Comparison of ENCODE assay signal across 33 cellular contexts in the genomic region with DNA sequence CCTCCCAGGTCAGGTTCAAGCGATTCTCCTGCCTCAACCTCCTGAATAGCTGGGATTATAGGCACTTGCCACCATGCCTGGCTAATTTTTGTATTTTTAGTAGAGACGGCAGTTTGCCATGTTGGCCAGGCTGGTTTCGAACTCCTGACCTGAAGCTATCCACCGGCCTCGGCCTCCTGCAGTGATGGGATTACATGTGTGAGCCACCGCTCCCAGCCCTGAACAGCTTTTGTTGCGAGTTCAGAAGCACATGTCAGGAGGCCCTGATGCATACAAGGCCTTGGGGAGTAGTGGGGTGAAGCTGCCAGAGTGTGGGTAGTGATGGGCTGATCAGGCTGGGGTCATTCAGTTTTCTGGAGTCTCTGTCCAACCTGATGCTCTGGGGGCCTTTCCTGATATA.
DNase-seq lines count a peak whose midpoint lies in the region; ATAC-seq, FAIRE-seq and TF ChIP-seq lines count a peak whose summit lies in the region.
"Had no signal": no experiment of that assay in that cellular context is flagged by ENCODE, and none has a peak within 500 bp of the region (broad histone marks: within the 10 kb centered on the region; RNA-seq: fewer than 3 reads in every experiment).

No MANE protein-coding gene starts in this region.

- no peak overlapping the region for H2AK5ac ChIP-seq in neuronal stem cell (ENCODE audit: low read depth, low read length)

- H4K91ac ChIP-seq in neuronal stem cell (ENCODE audit: low read depth, low read length, poor library complexity): no peak overlapping the region

- WGBS in neuronal stem cell (ENCODE audit: extremely low coverage in 2 of 2, insufficient read length in 2 of 2, insufficient replicate concordance in 1 of 2), 2 donors: no CpG with 5 or more reads among the region's 7 CpGs

- H3K36me3 ChIP-seq in kidney (ENCODE audit: control insufficient read depth in 1 of 2, insufficient read depth in 2 of 2, low read length in 2 of 2) (no peaks in the 10 kb centered on the region), neuronal stem cell (replicated peaks in 1 of 2; ENCODE audit: control insufficient read depth in 2 of 2, insufficient read depth in 2 of 2, low read length in 2 of 2) (no peaks in the 10 kb centered on the region), tibial artery (no peaks in the 10 kb centered on the region)
- H3K36me3 ChIP-seq: BE2C; BLaER1; BLaER1 treated with 17β-estradiol and CSF1 and Interleukin-3, amounts not matched to agents 10 nM and 100 nM had no signal

- no peak overlapping the region for H3K23ac ChIP-seq in neuronal stem cell (ENCODE audit: low read depth, low read length, poor library complexity)

- no peak overlapping the region for H2AFZ ChIP-seq in neuronal stem cell (ENCODE audit: low read length)

- peak overlapping the region; percentile 37 for H3K18ac ChIP-seq in neuronal stem cell (ENCODE audit: low read length)

- H3K14ac ChIP-seq in neuronal stem cell (ENCODE audit: low read length): peak overlapping the region; percentile 65

- no peaks in the 10 kb centered on the region for H3K27me3 ChIP-seq in neuronal stem cell (ENCODE audit: control insufficient read depth in 3 of 3, insufficient read depth in 3 of 3, low read depth in 1 of 3, low read length in 3 of 3)
- no peaks in the 10 kb centered on the region for H3K27me3 ChIP-seq in tibial artery
- H3K27me3 ChIP-seq: BE2C; BLaER1; BLaER1 treated with 17β-estradiol and CSF1 and Interleukin-3, amounts not matched to agents 10 nM and 100 nM had no signal

- H3K4me1 Mint-ChIP-seq in stimulated activated naive CD8-positive, alpha-beta T cell treated with anti-CD3 and anti-CD28 coated beads, Interleukin-15, amount 100 ng/mL, for 72 hours: no peaks in the 10 kb centered on the region
- H3K4me1 Mint-ChIP-seq: B cell; CD14-positive monocyte; CD4-positive, alpha-beta memory T cell; CD4-positive, CD25-positive, alpha-beta regulatory T cell; CD8-positive, alpha-beta memory T cell had no signal

- no peak overlapping the region for H2BK15ac ChIP-seq in neuronal stem cell (ENCODE audit: low read length)

- no peak overlapping the region for H4K8ac ChIP-seq in neuronal stem cell (ENCODE audit: low read depth, low read length)

- H3K9me3 ChIP-seq in kidney (ENCODE audit: control insufficient read depth in 1 of 2, low read length in 2 of 2): no peaks in the 10 kb centered on the region
- H3K9me3 ChIP-seq in neuronal stem cell (replicated peaks in 1 of 2; ENCODE audit: control insufficient read depth in 2 of 2, insufficient read depth in 1 of 2, low read depth in 1 of 2, low read length in 2 of 2): no peaks in the 10 kb centered on the region
- H3K9me3 ChIP-seq in tibial artery: no peaks in the 10 kb centered on the region
- H3K9me3 ChIP-seq: A549; BE2C; BLaER1; BLaER1 treated with 17β-estradiol and CSF1 and Interleukin-3, amounts not matched to agents 10 nM and 100 nM; Caco-2 had no signal

- no peaks in the 10 kb centered on the region for H3K79me1 ChIP-seq in neuronal stem cell (ENCODE audit: low read depth, low read length)

- H3K4me2 ChIP-seq in neuronal stem cell (ENCODE audit: insufficient read depth, low read length, poor library complexity, severe bottlenecking): no peak overlapping the region
- H3K4me2 ChIP-seq: A549; BLaER1; BLaER1 treated with 17β-estradiol and CSF1 and Interleukin-3, amounts not matched to agents 10 nM and 100 nM had no signal

- no peaks in the 10 kb centered on the region for H3K9me3 Mint-ChIP-seq in stimulated activated naive CD8-positive, alpha-beta T cell treated with anti-CD3 and anti-CD28 coated beads, Interleukin-15, amount 100 ng/mL, for 72 hours
- H3K9me3 Mint-ChIP-seq: CD4-positive, alpha-beta T cell; CD8-positive, alpha-beta T cell had no signal

- H3K27ac ChIP-seq in kidney (ENCODE audit: low read depth in 2 of 2, low read length in 2 of 2): no peak overlapping the region
- H3K27ac ChIP-seq in neuronal stem cell (replicated peaks; ENCODE audit: low read length): no peak overlapping the region
- no peak overlapping the region for H3K27ac ChIP-seq in tibial artery
- H3K27ac ChIP-seq: 22Rv1; A549; BLaER1; BLaER1 treated with 17β-estradiol and CSF1 and Interleukin-3, amounts not matched to agents 10 nM and 100 nM; C4-2B had no signal

- FAIRE-seq in kidney (lab: Jason Lieb, UNC): no peak
- FAIRE-seq: A204.1, A549, D721Med had no signal

- H3K4me1 ChIP-seq in kidney (ENCODE audit: control insufficient read depth in 1 of 2, insufficient read depth in 1 of 2, low read depth in 1 of 2, low read length in 2 of 2) (no peaks in the 10 kb centered on the region), neuronal stem cell (ENCODE audit: control insufficient read depth in 2 of 2, insufficient read depth in 1 of 2, low read depth in 1 of 2, low read length in 2 of 2) (no peaks in the 10 kb centered on the region), tibial artery (no peaks in the 10 kb centered on the region)
- H3K4me1 ChIP-seq: BE2C, Caco-2 had no signal

- no peaks in the 10 kb centered on the region for H3K27me3 Mint-ChIP-seq in stimulated activated naive CD8-positive, alpha-beta T cell treated with anti-CD3 and anti-CD28 coated beads, Interleukin-15, amount 100 ng/mL, for 72 hours
- H3K27me3 Mint-ChIP-seq: B cell; CD4-positive, alpha-beta memory T cell; CD4-positive, alpha-beta T cell; CD8-positive, alpha-beta memory T cell had no signal

- no peak overlapping the region for H3K9ac ChIP-seq in kidney (ENCODE audit: low read length in 2 of 2)
- no peak overlapping the region for H3K9ac ChIP-seq in neuronal stem cell (ENCODE audit: low read depth, low read length, poor library complexity)
- H3K9ac ChIP-seq: BLaER1; BLaER1 treated with 17β-estradiol and CSF1 and Interleukin-3, amounts not matched to agents 10 nM and 100 nM had no signal

- ATAC-seq in stimulated activated naive CD8-positive, alpha-beta T cell treated with anti-CD3 and anti-CD28 coated beads, Interleukin-15, amount 100 ng/mL, for 72 hours: no peak
- ATAC-seq: A549; CD8-positive, alpha-beta T cell had no signal

- intact Hi-C loops in kidney (cut with DNase I): no loop called here
- intact Hi-C loops in tibial artery (cut with DNase I; ENCODE audit: low total_unique reads): no loop called here

- TF ChIP-seq CTCF in kidney (IDR thresholded peaks at IDR 0.05; ENCODE audit: borderline replicate concordance, extremely low read depth, insufficient read depth): no peak
- TF ChIP-seq CTCF in tibial artery (IDR thresholded peaks at IDR 0.05): no peak

- peak; percentile 55 for DNase-seq in kidney
- no peak for DNase-seq in neuronal stem cell (ENCODE audit: low spot score)
- DNase-seq in tibial artery: no peak
- no peak for DNase-seq in stimulated activated naive CD8-positive, alpha-beta T cell treated with anti-CD3 and anti-CD28 coated beads, Interleukin-15, amount 100 ng/mL, for 72 hours
- DNase-seq: 8988T; ACHN; AML-193; BE2C; C1 segment of cervical spinal cord; Caco-2; Calu3; CD4-positive, alpha-beta memory T cell; CD4-positive, alpha-beta T cell; CD4-positive, CD25-positive, alpha-beta regulatory T cell; CD8-positive, alpha-beta memory T cell; CD8-positive, alpha-beta T cell; COR-L47; DMS 273 treated with DMSO at 0.1 percent for 48 hours; DMS153; DMS53; DMS79; DMS79 treated with DMSO at 0.1 percent for 48 hours; DND-41; EL had no signal

- no peak overlapping the region for H3K4ac ChIP-seq in neuronal stem cell (ENCODE audit: low read length)

- H3K4me3 Mint-ChIP-seq in stimulated activated naive CD8-positive, alpha-beta T cell treated with anti-CD3 and anti-CD28 coated beads, Interleukin-15, amount 100 ng/mL, for 72 hours: no peak overlapping the region
- H3K4me3 Mint-ChIP-seq: B cell; CD14-positive monocyte; CD4-positive, alpha-beta memory T cell; CD4-positive, alpha-beta T cell; CD4-positive, CD25-positive, alpha-beta regulatory T cell; CD8-positive, alpha-beta memory T cell; CD8-positive, alpha-beta T cell had no signal

- H2BK5ac ChIP-seq in neuronal stem cell (ENCODE audit: low read length): no peak overlapping the region

- no peak overlapping the region for H3K27ac Mint-ChIP-seq in stimulated activated naive CD8-positive, alpha-beta T cell treated with anti-CD3 and anti-CD28 coated beads, Interleukin-15, amount 100 ng/mL, for 72 hours
- H3K27ac Mint-ChIP-seq: B cell; CD4-positive, alpha-beta memory T cell; CD4-positive, alpha-beta T cell; CD4-positive, CD25-positive, alpha-beta regulatory T cell; CD8-positive, alpha-beta memory T cell; CD8-positive, alpha-beta T cell had no signal

- H3K4me3 ChIP-seq in kidney (ENCODE audit: low read length in 2 of 2): no peak overlapping the region
- H3K4me3 ChIP-seq in neuronal stem cell (ENCODE audit: low read length in 2 of 2): no peak overlapping the region
- H3K4me3 ChIP-seq in tibial artery: no peak overlapping the region
- H3K4me3 ChIP-seq: A549; BLaER1; BLaER1 treated with 17β-estradiol and CSF1 and Interleukin-3, amounts not matched to agents 10 nM and 100 nM had no signal

- H2BK12ac ChIP-seq in neuronal stem cell (ENCODE audit: low read length): no peak overlapping the region

- no peak overlapping the region for H2BK120ac ChIP-seq in neuronal stem cell (ENCODE audit: low read depth, low read length)
